In the genomic region with DNA sequence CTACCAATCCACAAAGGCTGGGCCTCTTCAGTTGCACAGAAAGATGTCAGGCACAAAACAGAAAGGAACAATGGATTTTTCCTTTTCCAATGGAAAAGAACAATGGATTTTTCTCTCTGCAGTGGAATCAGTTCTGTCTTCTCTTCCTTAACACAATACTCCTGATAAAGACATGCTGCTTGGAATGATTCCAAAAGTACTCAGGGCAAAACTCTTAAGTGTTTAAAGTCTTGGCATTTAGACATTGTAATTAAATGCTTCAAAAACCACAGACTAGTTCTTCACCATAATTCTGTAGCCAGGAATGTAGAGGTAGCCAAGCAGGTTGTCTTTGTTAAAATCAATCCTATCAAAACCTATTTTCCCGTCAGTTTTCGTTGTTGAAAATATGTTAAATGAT, we compare ENCODE assay signal across 2 cellular contexts.
TF ChIP-seq lines count a peak whose summit lies in the region.

No MANE protein-coding gene starts in this region.

TF ChIP-seq in endothelial cell of umbilical vein, 7 proteins besides CTCF, POLR2A, EP300 and RAD21:
- TF ChIP-seq FOS (IDR thresholded peaks at IDR 0.05; ENCODE audit: borderline replicate concordance, insufficient read depth, low read length): no peak
- TF ChIP-seq EZH2 (IDR thresholded peaks at IDR 0.05; ENCODE audit: borderline replicate concordance, low read depth, low read length, severe bottlenecking): no peak
- TF ChIP-seq POLR2AphosphoS5 (IDR thresholded peaks at IDR 0.05; ENCODE audit: insufficient read depth, low read depth, low read length): no peak
- TF ChIP-seq JUN (IDR thresholded peaks at IDR 0.05; ENCODE audit: borderline replicate concordance, insufficient read depth, insufficient read length, low read depth): no peak
- TF ChIP-seq GATA2 (IDR thresholded peaks at IDR 0.05; ENCODE audit: insufficient read depth, insufficient read length, low read depth, low read length): no peak
- TF ChIP-seq MYC (IDR thresholded peaks at IDR 0.05; ENCODE audit: low read depth, low read length): no peak
- TF ChIP-seq, protein P1, sequence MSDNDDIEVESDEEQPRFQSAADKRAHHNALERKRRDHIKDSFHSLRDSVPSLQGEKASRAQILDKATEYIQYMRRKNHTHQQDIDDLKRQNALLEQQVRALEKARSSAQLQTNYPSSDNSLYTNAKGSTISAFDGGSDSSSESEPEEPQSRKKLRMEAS (IDR thresholded peaks at IDR 0.05; ENCODE audit: insufficient read depth, insufficient read length): no peak
TF ChIP-seq in endothelial cell of umbilical vein: peak in this region for 0.

TF ChIP-seq in HepG2, 621 proteins besides CTCF, POLR2A, EP300 and RAD21:
- TF ChIP-seq, protein P2, sequence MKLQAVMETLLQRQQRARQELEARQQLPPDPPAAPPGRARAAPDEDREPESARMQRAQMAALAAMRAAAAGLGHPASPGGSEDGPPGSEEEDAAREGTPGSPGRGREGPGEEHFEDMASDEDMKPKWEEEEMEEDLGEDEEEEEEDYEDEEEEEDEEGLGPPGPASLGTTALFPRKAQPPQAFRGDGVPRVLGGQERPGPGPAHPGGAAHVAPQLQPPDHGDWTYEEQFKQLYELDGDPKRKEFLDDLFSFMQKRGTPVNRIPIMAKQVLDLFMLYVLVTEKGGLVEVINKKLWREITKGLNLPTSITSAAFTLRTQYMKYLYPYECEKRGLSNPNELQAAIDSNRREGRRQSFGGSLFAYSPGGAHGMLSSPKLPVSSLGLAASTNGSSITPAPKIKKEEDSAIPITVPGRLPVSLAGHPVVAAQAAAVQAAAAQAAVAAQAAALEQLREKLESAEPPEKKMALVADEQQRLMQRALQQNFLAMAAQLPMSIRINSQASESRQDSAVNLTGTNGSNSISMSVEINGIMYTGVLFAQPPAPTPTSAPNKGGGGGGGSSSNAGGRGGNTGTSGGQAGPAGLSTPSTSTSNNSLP (IDR thresholded peaks at IDR 0.05; ENCODE audit: low read depth, low read length): no peak
- TF ChIP-seq, protein P3, sequence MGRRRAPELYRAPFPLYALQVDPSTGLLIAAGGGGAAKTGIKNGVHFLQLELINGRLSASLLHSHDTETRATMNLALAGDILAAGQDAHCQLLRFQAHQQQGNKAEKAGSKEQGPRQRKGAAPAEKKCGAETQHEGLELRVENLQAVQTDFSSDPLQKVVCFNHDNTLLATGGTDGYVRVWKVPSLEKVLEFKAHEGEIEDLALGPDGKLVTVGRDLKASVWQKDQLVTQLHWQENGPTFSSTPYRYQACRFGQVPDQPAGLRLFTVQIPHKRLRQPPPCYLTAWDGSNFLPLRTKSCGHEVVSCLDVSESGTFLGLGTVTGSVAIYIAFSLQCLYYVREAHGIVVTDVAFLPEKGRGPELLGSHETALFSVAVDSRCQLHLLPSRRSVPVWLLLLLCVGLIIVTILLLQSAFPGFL (CRISPR knock-in tag; IDR thresholded peaks at IDR 0.05): no peak
- no peak for TF ChIP-seq GLI4 (CRISPR knock-in tag; IDR thresholded peaks at IDR 0.05; ENCODE audit: borderline replicate concordance)
- no peak for TF ChIP-seq ZFP1 (CRISPR knock-in tag; IDR thresholded peaks at IDR 0.05)
- TF ChIP-seq, protein P4, sequence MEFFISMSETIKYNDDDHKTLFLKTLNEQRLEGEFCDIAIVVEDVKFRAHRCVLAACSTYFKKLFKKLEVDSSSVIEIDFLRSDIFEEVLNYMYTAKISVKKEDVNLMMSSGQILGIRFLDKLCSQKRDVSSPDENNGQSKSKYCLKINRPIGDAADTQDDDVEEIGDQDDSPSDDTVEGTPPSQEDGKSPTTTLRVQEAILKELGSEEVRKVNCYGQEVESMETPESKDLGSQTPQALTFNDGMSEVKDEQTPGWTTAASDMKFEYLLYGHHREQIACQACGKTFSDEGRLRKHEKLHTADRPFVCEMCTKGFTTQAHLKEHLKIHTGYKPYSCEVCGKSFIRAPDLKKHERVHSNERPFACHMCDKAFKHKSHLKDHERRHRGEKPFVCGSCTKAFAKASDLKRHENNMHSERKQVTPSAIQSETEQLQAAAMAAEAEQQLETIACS (CRISPR knock-in tag; IDR thresholded peaks at IDR 0.05): no peak
- no peak for TF ChIP-seq GABPB1 (CRISPR knock-in tag; IDR thresholded peaks at IDR 0.05)
- no peak for TF ChIP-seq ZNF530 (CRISPR knock-in tag; IDR thresholded peaks at IDR 0.05; ENCODE audit: low read depth)
- TF ChIP-seq ZNF446 (CRISPR knock-in tag; IDR thresholded peaks at IDR 0.05): no peak
- no peak for TF ChIP-seq ZNF616 (CRISPR knock-in tag; IDR thresholded peaks at IDR 0.05; ENCODE audit: low read depth)
- no peak for TF ChIP-seq HMG20A (CRISPR knock-in tag; IDR thresholded peaks at IDR 0.05; ENCODE audit: borderline replicate concordance)
- TF ChIP-seq ZNF256 (CRISPR knock-in tag; conservative IDR thresholded peaks at IDR 0.05): no peak
- TF ChIP-seq, protein P5, sequence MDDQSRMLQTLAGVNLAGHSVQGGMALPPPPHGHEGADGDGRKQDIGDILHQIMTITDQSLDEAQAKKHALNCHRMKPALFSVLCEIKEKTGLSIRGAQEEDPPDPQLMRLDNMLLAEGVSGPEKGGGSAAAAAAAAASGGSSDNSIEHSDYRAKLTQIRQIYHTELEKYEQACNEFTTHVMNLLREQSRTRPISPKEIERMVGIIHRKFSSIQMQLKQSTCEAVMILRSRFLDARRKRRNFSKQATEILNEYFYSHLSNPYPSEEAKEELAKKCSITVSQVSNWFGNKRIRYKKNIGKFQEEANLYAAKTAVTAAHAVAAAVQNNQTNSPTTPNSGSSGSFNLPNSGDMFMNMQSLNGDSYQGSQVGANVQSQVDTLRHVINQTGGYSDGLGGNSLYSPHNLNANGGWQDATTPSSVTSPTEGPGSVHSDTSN (CRISPR knock-in tag; IDR thresholded peaks at IDR 0.05; ENCODE audit: borderline replicate concordance): no peak
- TF ChIP-seq, protein P6, sequence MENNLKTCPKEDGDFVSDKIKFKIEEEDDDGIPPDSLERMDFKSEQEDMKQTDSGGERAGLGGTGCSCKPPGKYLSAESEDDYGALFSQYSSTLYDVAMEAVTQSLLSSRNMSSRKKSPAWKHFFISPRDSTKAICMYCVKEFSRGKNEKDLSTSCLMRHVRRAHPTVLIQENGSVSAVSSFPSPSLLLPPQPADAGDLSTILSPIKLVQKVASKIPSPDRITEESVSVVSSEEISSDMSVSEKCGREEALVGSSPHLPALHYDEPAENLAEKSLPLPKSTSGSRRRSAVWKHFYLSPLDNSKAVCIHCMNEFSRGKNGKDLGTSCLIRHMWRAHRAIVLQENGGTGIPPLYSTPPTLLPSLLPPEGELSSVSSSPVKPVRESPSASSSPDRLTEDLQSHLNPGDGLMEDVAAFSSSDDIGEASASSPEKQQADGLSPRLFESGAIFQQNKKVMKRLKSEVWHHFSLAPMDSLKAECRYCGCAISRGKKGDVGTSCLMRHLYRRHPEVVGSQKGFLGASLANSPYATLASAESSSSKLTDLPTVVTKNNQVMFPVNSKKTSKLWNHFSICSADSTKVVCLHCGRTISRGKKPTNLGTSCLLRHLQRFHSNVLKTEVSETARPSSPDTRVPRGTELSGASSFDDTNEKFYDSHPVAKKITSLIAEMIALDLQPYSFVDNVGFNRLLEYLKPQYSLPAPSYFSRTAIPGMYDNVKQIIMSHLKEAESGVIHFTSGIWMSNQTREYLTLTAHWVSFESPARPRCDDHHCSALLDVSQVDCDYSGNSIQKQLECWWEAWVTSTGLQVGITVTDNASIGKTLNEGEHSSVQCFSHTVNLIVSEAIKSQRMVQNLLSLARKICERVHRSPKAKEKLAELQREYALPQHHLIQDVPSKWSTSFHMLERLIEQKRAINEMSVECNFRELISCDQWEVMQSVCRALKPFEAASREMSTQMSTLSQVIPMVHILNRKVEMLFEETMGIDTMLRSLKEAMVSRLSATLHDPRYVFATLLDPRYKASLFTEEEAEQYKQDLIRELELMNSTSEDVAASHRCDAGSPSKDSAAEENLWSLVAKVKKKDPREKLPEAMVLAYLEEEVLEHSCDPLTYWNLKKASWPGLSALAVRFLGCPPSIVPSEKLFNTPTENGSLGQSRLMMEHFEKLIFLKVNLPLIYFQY (CRISPR knock-in tag; IDR thresholded peaks at IDR 0.05; ENCODE audit: borderline replicate concordance): no peak
- TF ChIP-seq RARG (CRISPR knock-in tag; IDR thresholded peaks at IDR 0.05; ENCODE audit: low read depth): no peak
- no peak for TF ChIP-seq NBN (conservative IDR thresholded peaks at IDR 0.05)
- TF ChIP-seq POLR2AphosphoS2 (IDR thresholded peaks at IDR 0.05; ENCODE audit: low read depth, low read length): no peak
- TF ChIP-seq ZNF224 (CRISPR knock-in tag; IDR thresholded peaks at IDR 0.05): no peak
- no peak for TF ChIP-seq NFE2L1 (CRISPR knock-in tag; IDR thresholded peaks at IDR 0.05; ENCODE audit: borderline replicate concordance)
- no peak for TF ChIP-seq TOE1 (CRISPR knock-in tag; IDR thresholded peaks at IDR 0.05)
- no peak for TF ChIP-seq AGO1 (IDR thresholded peaks at IDR 0.05; ENCODE audit: low read depth, low read length, poor library complexity, severe bottlenecking)
